ENCODE assay signal across 8 cellular contexts in the genomic region with DNA sequence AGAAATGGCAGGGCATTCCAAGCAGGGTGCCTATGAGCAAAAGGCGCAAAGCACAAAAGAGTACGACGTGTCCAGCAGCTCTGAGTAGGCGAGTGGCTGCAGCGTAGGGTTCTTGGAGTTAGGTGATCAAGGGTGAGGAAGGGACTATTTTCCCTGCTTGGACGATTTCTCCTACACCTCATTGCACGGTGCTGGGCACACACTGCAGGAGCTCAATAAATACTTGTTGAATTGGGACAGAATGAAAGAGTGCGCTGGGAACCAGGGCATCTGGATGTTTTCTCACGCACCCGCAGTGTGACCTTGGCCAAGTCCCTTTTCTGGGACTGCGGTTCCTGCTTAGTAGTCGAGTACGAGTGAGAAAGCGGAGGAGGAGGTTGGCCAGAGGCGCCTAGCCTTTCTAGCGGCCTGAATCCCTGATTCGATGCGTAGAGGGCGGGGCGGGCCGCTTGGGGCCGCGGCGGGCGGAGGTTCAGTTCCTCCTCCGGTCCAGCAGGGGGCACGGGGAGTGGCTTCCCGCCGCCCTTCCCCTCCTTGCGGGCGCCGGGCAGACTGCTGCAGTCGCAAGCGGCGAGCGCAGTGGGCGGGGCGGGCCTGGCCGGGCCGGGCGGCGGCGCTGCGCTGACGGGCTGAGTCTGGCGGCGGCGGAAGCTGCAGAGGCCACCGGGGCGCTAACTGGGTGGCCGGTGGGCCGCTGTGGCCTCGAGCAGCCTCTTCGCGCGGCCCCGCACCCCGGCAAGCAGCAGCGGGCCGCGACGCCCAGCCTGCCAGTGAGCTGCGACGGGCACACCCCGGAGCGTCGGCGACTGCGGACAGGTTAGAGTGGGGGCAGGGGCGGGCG. TPM values are rescaled to one million over a fixed set of nuclear protein-coding genes. Genes with fewer than 3 reads are reported as not detected.
DNase-seq lines count a peak whose midpoint lies in the region; ATAC-seq and TF ChIP-seq lines count a peak whose summit lies in the region.

A gene (plus strand): TSS at position 560 of the 841 bp plus-strand sequence. CDS start 333 bp downstream, outside the sequence.

- H3K4me1 ChIP-seq in prostate gland (replicated peaks): no peaks in the 10 kb centered on the region

- 1% methylated on average over 25 of the region's 71 CpGs for WGBS in prostate gland

- ATAC-seq in HG02870 (IDR thresholded peaks at IDR 0.05; ENCODE audit: unreplicated experiment) (peak; percentile 92), left cardiac atrium (peak; percentile 97 to 99)

- in situ Hi-C loops in GM13977 (cut with MboI; ENCODE audit: low pct_unique_long_range_greater_than_20kb, low sequenced_read_pairs, unreplicated experiment): no loop called here

- H3K4me3 ChIP-seq in prostate gland: peak within 1 kb of the TSS; percentile 60 to 63

- peak; percentile 62 for TF ChIP-seq POLR2A in prostate gland (IDR thresholded peaks at IDR 0.05)

- TF ChIP-seq CTCF in GM13977 (IDR thresholded peaks at IDR 0.05; ENCODE audit: extremely low read depth, insufficient read depth, missing control alignments) (peak; percentile 53), prostate gland (IDR thresholded peaks at IDR 0.05) (peak; percentile 46 to 88 (median 74))

- H3K36me3 ChIP-seq in prostate gland: no peaks in the 10 kb centered on the region

- peak within 1 kb of the TSS; percentile 74 to 80 for H3K27ac ChIP-seq in prostate gland

- H3K9me3 ChIP-seq in prostate gland: no peaks in the 10 kb centered on the region

- DNase-seq in GM13977 (ENCODE audit: low spot score) (peak; percentile 91), NCI-H146 (lab: John Stamatoyannopoulos, UW) (peak; percentile 89), T-helper 1 cell (peak; percentile 72 to 87 (median 77)), amniotic stem cell (lab: John Stamatoyannopoulos, UW) (peak; percentile 59), left cardiac atrium (peak; percentile 89), prostate gland (ENCODE audit: low spot score) (peak; percentile 79), ureter (ENCODE audit: low spot score) (peak; percentile 84)

- intact Hi-C loops in left cardiac atrium (cut with DNase I): no loop called here
- intact Hi-C loops in prostate gland (cut with DNase I): no loop called here

- no peaks in the 10 kb centered on the region for H3K27me3 ChIP-seq in prostate gland (replicated peaks; ENCODE audit: insufficient read depth)

RNA-seq across cellular contexts. Expression of the gene that starts here (rescaled TPM):
- total RNA-seq in left cardiac atrium (10 to 100 TPM; 11.7 to 14.1 TPM), prostate gland (10 to 100 TPM; 22.2 to 28.5 TPM), ureter (23.5 TPM)

Comparison
In these comparisons a context has a peak if more than half of its experiments do, and no peak if none do; other contexts are left out.
1. Peak in every context shown above with its lines: DNase-seq, ATAC-seq, H3K4me3 ChIP-seq and H3K27ac ChIP-seq.